Comparison of ENCODE assay signal across 1 cellular context in the genomic region with DNA sequence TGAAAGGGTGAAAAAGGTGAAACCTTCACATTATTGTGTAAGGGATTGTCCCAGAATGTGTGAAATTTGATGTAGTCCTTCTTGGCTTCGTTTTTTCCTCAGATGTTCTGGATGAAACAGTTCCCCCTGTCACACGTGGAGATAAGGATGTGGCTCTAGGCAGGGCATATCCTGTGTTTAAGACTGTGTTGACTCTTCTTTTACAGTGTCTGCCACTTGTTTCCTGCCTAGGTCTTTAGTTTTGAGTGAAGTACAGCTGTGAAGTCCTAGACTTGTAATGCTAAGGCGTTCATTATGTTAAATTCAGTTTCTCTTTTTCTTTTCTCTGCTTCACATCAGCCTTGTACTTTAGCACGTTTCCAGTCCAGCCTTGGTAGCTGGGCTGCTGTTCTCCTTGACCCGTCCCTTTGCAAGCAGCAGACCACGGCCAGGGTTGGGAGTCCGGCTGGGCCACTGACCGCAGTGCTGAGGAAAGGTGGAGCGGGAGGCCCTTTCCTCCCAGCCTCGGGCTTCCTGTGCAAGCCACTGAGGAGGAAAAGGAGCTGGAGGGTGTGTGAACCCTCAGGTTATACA.
TF ChIP-seq lines count a peak whose summit lies in the region.

No MANE protein-coding gene starts in this region.

TF ChIP-seq in H1, 55 proteins besides CTCF, POLR2A, EP300 and RAD21 (continued from another document):
- TF ChIP-seq KDM1A (IDR thresholded peaks at IDR 0.05; ENCODE audit: borderline replicate concordance, low read length) (no peak), EGR1 (IDR thresholded peaks at IDR 0.05; ENCODE audit: borderline replicate concordance, low read depth, low read length) (no peak), TBP (IDR thresholded peaks at IDR 0.05; ENCODE audit: low read depth, low read length) (no peak)
